Comparison of ENCODE assay signal across 1 cellular context in the genomic region with DNA sequence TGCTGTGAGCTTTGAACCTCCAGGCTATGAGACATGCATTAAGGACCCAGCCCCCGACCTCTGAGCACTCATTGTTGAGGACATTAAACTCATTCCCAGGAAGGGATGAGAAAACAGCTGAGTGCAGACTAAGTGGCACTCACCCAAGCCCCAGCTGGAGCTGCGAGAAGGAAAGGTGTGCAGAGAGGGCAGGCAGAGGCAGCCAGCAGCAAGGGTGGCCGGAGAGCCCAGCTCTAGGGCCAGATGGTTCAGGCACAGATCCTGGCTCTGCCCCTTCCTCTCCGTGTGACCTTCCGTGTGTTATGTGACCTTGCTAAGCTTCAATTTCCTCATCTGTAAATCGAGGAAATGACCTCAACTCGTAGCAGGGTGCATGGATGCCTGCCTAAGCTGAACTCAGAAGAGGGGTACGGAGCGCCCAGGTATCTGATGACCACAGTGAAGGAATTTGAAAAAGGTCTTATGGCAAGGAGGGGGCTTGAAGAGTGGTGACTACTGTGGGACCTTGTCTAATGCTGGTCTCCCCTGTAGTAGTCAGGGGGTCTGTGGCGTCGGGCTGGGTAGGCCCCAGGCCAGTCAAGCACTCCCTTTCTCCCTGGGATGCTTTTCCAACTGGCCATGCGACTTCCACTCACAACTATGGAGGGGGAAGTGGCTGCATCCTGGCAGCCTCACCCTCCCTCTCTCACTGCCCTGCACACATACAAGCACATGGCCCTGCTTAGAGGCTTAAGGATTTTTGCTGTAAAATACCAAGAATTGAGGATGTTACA.
TF ChIP-seq lines count a peak whose summit lies in the region.

No MANE protein-coding gene starts in this region.

TF ChIP-seq in HepG2, 621 proteins besides CTCF, POLR2A, EP300 and RAD21 (continued from another document):
- TF ChIP-seq FOXO4 (CRISPR knock-in tag; conservative IDR thresholded peaks at IDR 0.05), result no peak
